1 cellular context compared by ENCODE assay signal in the genomic region with DNA sequence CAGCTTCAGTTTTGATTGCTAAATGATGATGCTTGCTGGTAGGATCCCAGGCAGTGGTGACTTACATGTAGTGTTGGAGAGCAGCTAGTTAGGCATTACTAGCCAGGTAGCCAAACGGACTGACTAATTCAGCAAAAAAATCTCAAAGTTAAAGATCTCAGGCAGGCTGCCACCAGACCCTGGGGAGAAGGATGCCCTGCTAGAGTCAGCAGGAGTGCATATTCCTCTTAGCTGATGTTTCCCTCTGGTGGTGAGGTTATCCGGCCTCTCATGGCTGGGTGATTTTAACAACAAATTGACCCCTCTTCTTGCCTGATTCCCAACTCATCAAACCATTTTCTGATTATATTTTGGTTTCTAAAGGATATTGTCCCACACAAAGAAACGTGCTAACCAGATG.
TF ChIP-seq lines count a peak whose summit lies in the region.

No MANE protein-coding gene starts in this region.

TF ChIP-seq in WTC11, 78 proteins besides CTCF, POLR2A, EP300 and RAD21 (continued from another document):
- TF ChIP-seq, protein P1, sequence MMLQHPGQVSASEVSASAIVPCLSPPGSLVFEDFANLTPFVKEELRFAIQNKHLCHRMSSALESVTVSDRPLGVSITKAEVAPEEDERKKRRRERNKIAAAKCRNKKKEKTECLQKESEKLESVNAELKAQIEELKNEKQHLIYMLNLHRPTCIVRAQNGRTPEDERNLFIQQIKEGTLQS (CRISPR knock-in tag; conservative IDR thresholded peaks at IDR 0.05), result no peak
- TF ChIP-seq, protein P2, sequence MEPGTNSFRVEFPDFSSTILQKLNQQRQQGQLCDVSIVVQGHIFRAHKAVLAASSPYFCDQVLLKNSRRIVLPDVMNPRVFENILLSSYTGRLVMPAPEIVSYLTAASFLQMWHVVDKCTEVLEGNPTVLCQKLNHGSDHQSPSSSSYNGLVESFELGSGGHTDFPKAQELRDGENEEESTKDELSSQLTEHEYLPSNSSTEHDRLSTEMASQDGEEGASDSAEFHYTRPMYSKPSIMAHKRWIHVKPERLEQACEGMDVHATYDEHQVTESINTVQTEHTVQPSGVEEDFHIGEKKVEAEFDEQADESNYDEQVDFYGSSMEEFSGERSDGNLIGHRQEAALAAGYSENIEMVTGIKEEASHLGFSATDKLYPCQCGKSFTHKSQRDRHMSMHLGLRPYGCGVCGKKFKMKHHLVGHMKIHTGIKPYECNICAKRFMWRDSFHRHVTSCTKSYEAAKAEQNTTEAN (CRISPR knock-in tag; IDR thresholded peaks at IDR 0.05), result no peak
